In the genomic region with DNA sequence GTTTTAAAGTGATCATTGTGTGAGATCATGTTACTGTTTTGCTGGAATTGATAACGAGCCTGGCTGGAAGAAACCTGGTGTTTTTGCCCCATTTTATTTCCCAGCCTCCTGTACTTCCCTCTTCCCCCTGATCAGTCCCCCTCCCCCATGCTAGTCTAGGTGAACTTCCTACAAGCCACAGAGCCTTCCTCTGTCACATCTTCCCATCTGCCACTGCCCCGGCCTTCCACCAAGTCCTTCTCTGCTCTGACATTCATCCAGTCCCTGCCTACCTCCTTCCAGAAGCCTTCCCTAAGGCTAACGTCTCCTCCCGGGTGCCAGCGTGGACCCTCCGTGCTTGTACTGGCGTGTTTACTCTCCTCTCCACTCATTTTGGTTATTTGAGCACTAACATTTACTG, we compare ENCODE assay signal across 36 cellular contexts. TPM values are rescaled to one million over a fixed set of nuclear protein-coding genes. Genes with fewer than 3 reads are reported as not detected.
DNase-seq lines count a peak whose midpoint lies in the region; ATAC-seq, FAIRE-seq and TF ChIP-seq lines count a peak whose summit lies in the region.
"Had no signal": no experiment of that assay in that cellular context is flagged by ENCODE, and none has a peak within 500 bp of the region (broad histone marks: within the 10 kb centered on the region; RNA-seq: fewer than 3 reads in every experiment).

No MANE protein-coding gene starts in this region.

- no peak overlapping the region for H3K27ac ChIP-seq in astrocyte (ENCODE audit: low read depth, low read length)
- H3K27ac ChIP-seq in right lobe of liver = no peak overlapping the region
- no peak overlapping the region for H3K27ac ChIP-seq in brain microvascular endothelial cell
- H3K27ac ChIP-seq: 22Rv1, cardiac muscle cell had no signal

- no peak for FAIRE-seq in astrocyte (lab: Jason Lieb, UNC)
- FAIRE-seq: D721Med, keratinocyte, RCC 7860 had no signal

- peaks cover 6% of the 10 kb centered on the region for H3K36me3 Mint-ChIP-seq in astrocyte (ENCODE audit: low read depth, unreplicated experiment)
- H3K36me3 Mint-ChIP-seq in type B pancreatic cell = peaks cover 29% of the 10 kb centered on the region
- H3K36me3 Mint-ChIP-seq: activated naive CD8-positive, alpha-beta T cell treated with anti-CD3 and anti-CD28 coated beads for 36 hours; CD4-positive, CD25-positive, alpha-beta regulatory T cell; naive thymus-derived CD4-positive, alpha-beta T cell; stimulated activated naive B cell treated with anti-CD40 and anti-IgM and Interleukin-4, amounts not matched to agents 10 μg/mL and 1 μg/mL and 100 μg/mL, for 72 hours had no signal

- 59% methylated on average over 6 of the region's 7 CpGs for WGBS in right lobe of liver (ENCODE audit: insufficient coverage, low coverage, low lambda C conversion rate, missing lambda C conversion rate)

- in situ Hi-C loops in brain microvascular endothelial cell (cut with HindIII; ENCODE audit: low pct_ligation_motif_present, low sequenced_read_pairs) = no loop called here

- ATAC-seq in right lobe of liver (peak in 3 of 4 donors; percentile 25 to 28 (median 27)), GM21528 (IDR thresholded peaks at IDR 0.05; ENCODE audit: low FRiP score, unreplicated experiment) (no peak)
- ATAC-seq: naive thymus-derived CD4-positive, alpha-beta T cell; stimulated activated naive B cell treated with anti-CD40 and anti-IgM and Interleukin-4, amounts not matched to agents 10 μg/mL and 1 μg/mL and 100 μg/mL, for 72 hours had no signal

- H3K27me3 ChIP-seq in astrocyte (ENCODE audit: insufficient read depth, low read length) = no peaks in the 10 kb centered on the region
- H3K27me3 ChIP-seq in right lobe of liver = no peaks in the 10 kb centered on the region
- no peaks in the 10 kb centered on the region for H3K27me3 ChIP-seq in brain microvascular endothelial cell (replicated peaks)
- H3K27me3 ChIP-seq: cardiac muscle cell had no signal

- H2AFZ ChIP-seq in astrocyte (ENCODE audit: low read depth, low read length) = no peak overlapping the region

- peaks cover 20% of the 10 kb centered on the region for H3K4me1 Mint-ChIP-seq in astrocyte (ENCODE audit: low read depth, unreplicated experiment)
- peaks cover 36% of the 10 kb centered on the region for H3K4me1 Mint-ChIP-seq in type B pancreatic cell (ENCODE audit: unreplicated experiment)
- H3K4me1 Mint-ChIP-seq: activated B cell treated with CpG ODN at 0.5 μM for 24 hours; activated CD4-positive, alpha-beta T cell treated with anti-CD3 and anti-CD28 coated beads, Interleukin-2, amount 10 ng/mL, durations not matched to agents 7 days and 5 days; activated naive CD8-positive, alpha-beta T cell treated with anti-CD3 and anti-CD28 coated beads for 36 hours; CD4-positive, CD25-positive, alpha-beta regulatory T cell; naive thymus-derived CD4-positive, alpha-beta T cell; stimulated activated naive B cell treated with anti-CD40 and anti-IgM and Interleukin-4, amounts not matched to agents 10 μg/mL and 1 μg/mL and 100 μg/mL, for 72 hours had no signal

- intact Hi-C loops in right lobe of liver (cut with DNase I) = no loop called here

- H3K4me3 ChIP-seq in astrocyte (ENCODE audit: insufficient read depth, low read depth, low read length) = no peak overlapping the region
- H3K4me3 ChIP-seq in right lobe of liver = no peak overlapping the region
- H3K4me3 ChIP-seq in brain microvascular endothelial cell (ENCODE audit: low read depth, low read length) = no peak overlapping the region
- H3K4me3 ChIP-seq: cardiac muscle cell had no signal

- TF ChIP-seq CTCF in astrocyte (IDR thresholded peaks at IDR 0.05; ENCODE audit: insufficient read depth, low read depth, low read length) = no peak
- no peak for TF ChIP-seq CTCF in right lobe of liver (IDR thresholded peaks at IDR 0.05)
- TF ChIP-seq CTCF in type B pancreatic cell (conservative IDR thresholded peaks at IDR 0.05) = no peak
- no peak for TF ChIP-seq CTCF in brain microvascular endothelial cell (IDR thresholded peaks at IDR 0.05; ENCODE audit: low read depth, low read length, missing control alignments)

- no peaks in the 10 kb centered on the region for H3K9me3 Mint-ChIP-seq in astrocyte (ENCODE audit: unreplicated experiment)
- H3K9me3 Mint-ChIP-seq in type B pancreatic cell = peaks cover 3% of the 10 kb centered on the region
- H3K9me3 Mint-ChIP-seq: activated B cell treated with CpG ODN at 0.5 μM for 24 hours; activated CD4-positive, alpha-beta T cell treated with anti-CD3 and anti-CD28 coated beads, Interleukin-2, amount 10 ng/mL, durations not matched to agents 7 days and 5 days; activated naive CD8-positive, alpha-beta T cell treated with anti-CD3 and anti-CD28 coated beads for 36 hours; stimulated activated naive B cell treated with anti-CD40 and anti-IgM and Interleukin-4, amounts not matched to agents 10 μg/mL and 1 μg/mL and 100 μg/mL, for 72 hours had no signal

- peak overlapping the region; percentile 15 for H3K27ac Mint-ChIP-seq in astrocyte (ENCODE audit: unreplicated experiment)
- peak overlapping the region; percentile 5 for H3K27ac Mint-ChIP-seq in type B pancreatic cell
- H3K27ac Mint-ChIP-seq: activated B cell treated with CpG ODN at 0.5 μM for 24 hours; activated CD4-positive, alpha-beta T cell treated with anti-CD3 and anti-CD28 coated beads, Interleukin-2, amount 10 ng/mL, durations not matched to agents 7 days and 5 days; activated naive CD8-positive, alpha-beta T cell treated with anti-CD3 and anti-CD28 coated beads for 36 hours; naive thymus-derived CD4-positive, alpha-beta T cell; stimulated activated naive B cell treated with anti-CD40 and anti-IgM and Interleukin-4, amounts not matched to agents 10 μg/mL and 1 μg/mL and 100 μg/mL, for 72 hours had no signal

- H3K27me3 Mint-ChIP-seq in astrocyte (ENCODE audit: low read depth, unreplicated experiment) (no peaks in the 10 kb centered on the region), type B pancreatic cell (no peaks in the 10 kb centered on the region)

- DNase-seq in NCI-H2171 treated with DMSO at 0.1 percent for 48 hours (lab: John Stamatoyannopoulos, UW) (peak; percentile 7), NCI-H2171 (lab: John Stamatoyannopoulos, UW) (no peak), astrocyte (ENCODE audit: low read depth) (no peak), right lobe of liver (no peak), type B pancreatic cell (ENCODE audit: extremely low spot score, unreplicated experiment) (no peak), Ammon's horn (ENCODE audit: low spot score) (no peak), brain microvascular endothelial cell (no peak)
- DNase-seq: activated B cell treated with CpG ODN at 0.5 μM for 24 hours; activated CD4-positive, alpha-beta T cell treated with anti-CD3 and anti-CD28 coated beads, Interleukin-2, amount 10 ng/mL, durations not matched to agents 7 days and 5 days; activated gamma-delta T cell; activated naive CD8-positive, alpha-beta T cell treated with anti-CD3 and anti-CD28 coated beads for 36 hours; activated T-cell treated with anti-CD3 and anti-CD28 coated beads, Interleukin-2, amount 50 U/mL, for 1 hour; anterior cingulate cortex; CD4-positive, CD25-positive, alpha-beta regulatory T cell; foreskin fibroblast; GOT3; head of caudate nucleus; MM.1S; naive thymus-derived CD4-positive, alpha-beta T cell; NCI-H2029 treated with DMSO at 0.1 percent for 48 hours; NCI-H226; NCI-H748 treated with DMSO at 0.1 percent for 48 hours; stimulated activated naive B cell treated with anti-CD40 and anti-IgM and Interleukin-4, amounts not matched to agents 10 μg/mL and 1 μg/mL and 100 μg/mL, for 72 hours; substantia nigra; T1000; trophoblast cell had no signal

- H3K4me3 Mint-ChIP-seq in astrocyte (ENCODE audit: unreplicated experiment) = peak overlapping the region; percentile 8
- peak overlapping the region; percentile 5 for H3K4me3 Mint-ChIP-seq in type B pancreatic cell
- H3K4me3 Mint-ChIP-seq: activated B cell treated with CpG ODN at 0.5 μM for 24 hours; activated CD4-positive, alpha-beta T cell treated with anti-CD3 and anti-CD28 coated beads, Interleukin-2, amount 10 ng/mL, durations not matched to agents 7 days and 5 days; activated naive CD8-positive, alpha-beta T cell treated with anti-CD3 and anti-CD28 coated beads for 36 hours; CD4-positive, CD25-positive, alpha-beta regulatory T cell; naive thymus-derived CD4-positive, alpha-beta T cell; stimulated activated naive B cell treated with anti-CD40 and anti-IgM and Interleukin-4, amounts not matched to agents 10 μg/mL and 1 μg/mL and 100 μg/mL, for 72 hours had no signal

- no peaks in the 10 kb centered on the region for H3K4me1 ChIP-seq in astrocyte (ENCODE audit: insufficient read depth, low read length)
- H3K4me1 ChIP-seq in right lobe of liver = peaks cover 0 to 38% (median 6%) of the 10 kb centered on the region in 4 donors

- H3K36me3 ChIP-seq in astrocyte (ENCODE audit: insufficient read depth, low read length) (no peaks in the 10 kb centered on the region), right lobe of liver (peaks cover 0 to 3% (median 0%) of the 10 kb centered on the region in 4 donors), brain microvascular endothelial cell (replicated peaks) (peaks cover 3% of the 10 kb centered on the region)
- H3K36me3 ChIP-seq: cardiac muscle cell had no signal

- H3K9me3 ChIP-seq in astrocyte (ENCODE audit: insufficient read depth, low read depth, low read length) (no peaks in the 10 kb centered on the region), right lobe of liver (no peaks in the 10 kb centered on the region)

- no peak overlapping the region for H3K4me2 ChIP-seq in astrocyte (ENCODE audit: low read length)

- H3K9ac ChIP-seq in astrocyte (ENCODE audit: low read length) = no peak overlapping the region

- H4K20me1 ChIP-seq in astrocyte (ENCODE audit: insufficient read depth, low read length) = peaks cover 59% of the 10 kb centered on the region

- no peak for TF ChIP-seq POLR2A in right lobe of liver (IDR thresholded peaks at IDR 0.05)

- H3K79me2 ChIP-seq in astrocyte (ENCODE audit: insufficient read depth, low read length) = peaks cover 89% of the 10 kb centered on the region

RNA-seq across cellular contexts. Expression of a gene that starts 14.3 kb away (rescaled TPM):
- total RNA-seq in astrocyte (99.9 and 128 TPM in 2 replicates), right lobe of liver (100 to 1,000 TPM in 1 of 6 experiments, 10 to 100 TPM in 5; 44.9 to 104 (median 80.0) TPM), type B pancreatic cell (ENCODE audit: low replicate concordance) (195 and 301 TPM in 2 replicates)

RNA-seq across cellular contexts. Expression of a gene that starts 19.9 kb away (rescaled TPM):
- total RNA-seq in astrocyte (not detected in 2 replicates), right lobe of liver (not detected), type B pancreatic cell (ENCODE audit: low replicate concordance) (not detected in 2 replicates)
- total RNA-seq: activated B cell treated with CpG ODN at 0.5 μM for 24 hours; activated CD4-positive, alpha-beta T cell treated with anti-CD3 and anti-CD28 coated beads, Interleukin-2, amount 10 ng/mL, durations not matched to agents 7 days and 5 days; activated naive CD8-positive, alpha-beta T cell treated with anti-CD3 and anti-CD28 coated beads for 36 hours; cardiac muscle cell; CD4-positive, CD25-positive, alpha-beta regulatory T cell; liver; naive thymus-derived CD4-positive, alpha-beta T cell; osteocyte; renal cortical epithelial cell; skeletal muscle tissue had no signal
